In the genomic region with DNA sequence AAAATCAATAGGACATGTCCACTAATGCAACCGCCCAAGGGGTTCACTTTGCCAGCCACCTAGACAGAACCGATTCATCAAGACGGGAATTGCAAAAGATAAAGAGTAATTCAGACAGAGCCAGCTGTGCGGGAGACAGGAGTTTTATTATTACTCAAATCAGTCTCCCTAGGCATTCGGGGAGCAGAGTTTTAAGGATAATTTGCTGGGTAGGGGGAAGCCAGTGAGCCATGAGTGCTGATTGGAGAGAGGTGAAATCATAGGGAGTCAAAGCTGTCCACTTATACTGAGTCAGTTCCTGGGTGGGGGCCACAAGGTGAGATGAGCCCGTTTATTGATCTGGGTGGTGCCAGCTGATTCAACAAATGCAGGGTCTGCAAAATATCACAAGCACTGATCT, we compare ENCODE assay signal across 32 cellular contexts.
"Had no signal": no experiment of that assay in that cellular context is flagged by ENCODE, and none has a peak within 500 bp of the region (broad histone marks: within the 10 kb centered on the region; RNA-seq: fewer than 3 reads in every experiment).

No MANE protein-coding gene starts in this region.

- H3K4me1 ChIP-seq: foreskin keratinocyte had no signal

- H3K27ac ChIP-seq: brain microvascular endothelial cell, coronary artery, dorsolateral prefrontal cortex, foreskin keratinocyte, gastrocnemius medialis, heart left ventricle, WERI-Rb-1 had no signal

- H3K27me3 Mint-ChIP-seq: activated CD4-positive, alpha-beta T cell treated with anti-CD3 and anti-CD28 coated beads, Interleukin-2, amount 10 ng/mL, durations not matched to agents 7 days and 5 days; activated CD8-positive, alpha-beta T cell treated with anti-CD3 and anti-CD28 coated beads for 36 hours; activated naive CD8-positive, alpha-beta T cell; activated T-helper 17 cell treated with anti-CD3 and anti-CD28 coated beads, Interleukin-2, amount 50 U/mL, for 72 hours; central memory CD8-positive, alpha-beta T cell; dendritic cell treated with granulocyte-macrophage colony-stimulating factor and Interleukin-4, amounts not matched to agents 40 ng/mL and 50 ng/mL, for 4 days; T-cell had no signal

- H3K4me3 Mint-ChIP-seq: activated CD4-positive, alpha-beta T cell treated with anti-CD3 and anti-CD28 coated beads, Interleukin-2, amount 10 ng/mL, durations not matched to agents 7 days and 5 days; activated CD8-positive, alpha-beta T cell treated with anti-CD3 and anti-CD28 coated beads for 36 hours; activated naive CD8-positive, alpha-beta T cell; activated T-cell treated with anti-CD3 and anti-CD28 coated beads, Interleukin-2, amount 50 U/mL, for 4 hours; activated T-helper 17 cell treated with anti-CD3 and anti-CD28 coated beads, Interleukin-2, amount 50 U/mL, for 72 hours; central memory CD8-positive, alpha-beta T cell; dendritic cell treated with granulocyte-macrophage colony-stimulating factor and Interleukin-4, amounts not matched to agents 40 ng/mL and 50 ng/mL, for 4 days; endodermal cell; T-cell; T-helper 1 cell treated with Interleukin-12 subunit alpha and Interleukin-12 subunit beta and Interleukin-4 antibody, amounts not matched to agents 30 μg/mL and 1 μg/mL, for 36 hours; T-helper 2 cell treated with Interferon-gamma antibody and Interleukin-4, amounts not matched to agents 5 μg/mL and 100 μg/mL, for 36 hours had no signal

- H3K9me3 Mint-ChIP-seq: activated CD4-positive, alpha-beta T cell treated with anti-CD3 and anti-CD28 coated beads, Interleukin-2, amount 10 ng/mL, durations not matched to agents 7 days and 5 days; activated CD8-positive, alpha-beta T cell treated with anti-CD3 and anti-CD28 coated beads for 36 hours; activated T-cell treated with anti-CD3 and anti-CD28 coated beads, Interleukin-2, amount 50 U/mL, for 4 hours; activated T-helper 17 cell treated with anti-CD3 and anti-CD28 coated beads, Interleukin-2, amount 50 U/mL, for 72 hours; central memory CD8-positive, alpha-beta T cell; dendritic cell treated with granulocyte-macrophage colony-stimulating factor and Interleukin-4, amounts not matched to agents 40 ng/mL and 50 ng/mL, for 4 days; endodermal cell; T-cell; T-helper 1 cell treated with Interleukin-12 subunit alpha and Interleukin-12 subunit beta and Interleukin-4 antibody, amounts not matched to agents 30 μg/mL and 1 μg/mL, for 36 hours; T-helper 2 cell treated with Interferon-gamma antibody and Interleukin-4, amounts not matched to agents 5 μg/mL and 100 μg/mL, for 36 hours had no signal

- H3K27ac Mint-ChIP-seq: activated CD4-positive, alpha-beta T cell treated with anti-CD3 and anti-CD28 coated beads, Interleukin-2, amount 10 ng/mL, durations not matched to agents 7 days and 5 days; activated CD8-positive, alpha-beta T cell treated with anti-CD3 and anti-CD28 coated beads for 36 hours; activated naive CD8-positive, alpha-beta T cell; activated T-helper 17 cell treated with anti-CD3 and anti-CD28 coated beads, Interleukin-2, amount 50 U/mL, for 72 hours; dendritic cell treated with granulocyte-macrophage colony-stimulating factor and Interleukin-4, amounts not matched to agents 40 ng/mL and 50 ng/mL, for 4 days; endodermal cell; T-cell; T-helper 1 cell treated with Interleukin-12 subunit alpha and Interleukin-12 subunit beta and Interleukin-4 antibody, amounts not matched to agents 30 μg/mL and 1 μg/mL, for 36 hours; T-helper 2 cell treated with Interferon-gamma antibody and Interleukin-4, amounts not matched to agents 5 μg/mL and 100 μg/mL, for 36 hours had no signal

- H3K9me3 ChIP-seq: gastrocnemius medialis, heart left ventricle had no signal

- DNase-seq: activated CD4-positive, alpha-beta T cell treated with anti-CD3 and anti-CD28 coated beads, Interleukin-2, amount 10 ng/mL, durations not matched to agents 7 days and 5 days; activated CD4-positive, alpha-beta T cell treated with anti-CD3 and anti-CD28 coated beads, Interleukin-2, amount 50 U/mL, for 4 hours; activated CD4-positive, CD25-positive, alpha-beta regulatory T cell; activated CD4-positive, CD25-positive, alpha-beta regulatory T cell treated with anti-CD3 and anti-CD28 coated beads, Interleukin-2, amount 50 U/mL, for 72 hours; activated CD8-positive, alpha-beta memory T cell treated with anti-CD3 and anti-CD28 coated beads for 24 hours; activated CD8-positive, alpha-beta T cell treated with anti-CD3 and anti-CD28 coated beads for 36 hours; activated effector memory CD4-positive, alpha-beta T cell treated with Interleukin-2 at 50 U/mL for 16 hours; activated gamma-delta T cell treated with Interleukin-2 at 50 U/mL for 16 hours; activated naive CD4-positive, alpha-beta T cell treated with anti-CD3 and anti-CD28 coated beads, Interleukin-2, amount 50 U/mL, for 16 hours; activated naive CD4-positive, alpha-beta T cell treated with Interleukin-2 at 50 U/mL for 16 hours; activated T-cell treated with anti-CD3 and anti-CD28 coated beads, Interleukin-2, amount 50 U/mL, for 4 hours; amniotic stem cell; anterior cingulate cortex; brain microvascular endothelial cell; dorsolateral prefrontal cortex; effector memory CD4-positive, alpha-beta T cell; endodermal cell; foreskin keratinocyte; gastrocnemius medialis; glutamatergic neuron; heart left ventricle; T-cell; T1000; WERI-Rb-1 had no signal

- ATAC-seq: activated CD8-positive, alpha-beta T cell treated with anti-CD3 and anti-CD28 coated beads for 36 hours; activated T-cell treated with anti-CD3 and anti-CD28 coated beads, Interleukin-2, amount 50 U/mL, for 4 hours; activated T-helper 17 cell treated with anti-CD3 and anti-CD28 coated beads, Interleukin-2, amount 50 U/mL, for 72 hours; esophagus mucosa; foreskin keratinocyte; gastrocnemius medialis; heart left ventricle; T-cell had no signal

- H3K4me3 ChIP-seq: coronary artery, dorsolateral prefrontal cortex, gastrocnemius medialis, heart left ventricle had no signal

- H3K27me3 ChIP-seq: brain microvascular endothelial cell, dorsolateral prefrontal cortex, foreskin keratinocyte, gastrocnemius medialis, heart left ventricle had no signal
